Comparison of ENCODE assay signal across 8 cellular contexts in genomic region chr1:218164930-218165686, GRCh38.
DNase-seq lines count a peak whose midpoint lies in the region; ATAC-seq lines count a peak whose summit lies in the region.

No MANE protein-coding gene starts in this region.

- ATAC-seq in HG02759 (IDR thresholded peaks at IDR 0.05; ENCODE audit: unreplicated experiment): peak; percentile 70

- H3K9me3 ChIP-seq in effector memory CD4-positive, alpha-beta T cell (ENCODE audit: control insufficient read depth, low read length): no peaks in the 10 kb centered on the region
- H3K9me3 ChIP-seq in mesodermal cell (ENCODE audit: control insufficient read depth, low read length): no peaks in the 10 kb centered on the region

- no peak overlapping the region for H3K27ac ChIP-seq in effector memory CD4-positive, alpha-beta T cell (ENCODE audit: insufficient read depth, low read length, poor library complexity, severe bottlenecking)
- H3K27ac ChIP-seq in mesodermal cell (ENCODE audit: low read depth, low read length, severe bottlenecking): no peak overlapping the region

- no peaks in the 10 kb centered on the region for H3K36me3 ChIP-seq in effector memory CD4-positive, alpha-beta T cell (ENCODE audit: control insufficient read depth, insufficient read depth, low read length)
- H3K36me3 ChIP-seq in mesodermal cell (ENCODE audit: control insufficient read depth, insufficient read depth, low read length): no peaks in the 10 kb centered on the region

- H3K4me3 ChIP-seq in effector memory CD4-positive, alpha-beta T cell (ENCODE audit: insufficient read depth, low read depth, low read length, poor library complexity, severe bottlenecking): peak overlapping the region; percentile 55
- H3K4me3 ChIP-seq in mesodermal cell (ENCODE audit: extremely low read depth, insufficient read depth, low read length, poor library complexity, severe bottlenecking): peak overlapping the region; percentile 54

- 0% methylated on average over 54 to 63 of the region's 79 CpGs for WGBS in mesodermal cell (ENCODE audit: insufficient coverage in 2 of 2), 2 experiments

- H3K27me3 ChIP-seq in effector memory CD4-positive, alpha-beta T cell (replicated peaks; ENCODE audit: control insufficient read depth, insufficient read depth, low read length, poor library complexity, severe bottlenecking): peaks cover 17% of the 10 kb centered on the region

- DNase-seq in NCI-H146 (lab: John Stamatoyannopoulos, UW) (peak; percentile 40), NCI-H146 treated with DMSO at 0.1 percent for 48 hours (lab: John Stamatoyannopoulos, UW; ENCODE audit: unreplicated experiment) (no peak), RPMI7951 (ENCODE audit: low read depth) (peak; percentile 10), DMS114 treated with DMSO at 0.1 percent for 48 hours (lab: John Stamatoyannopoulos, UW; ENCODE audit: unreplicated experiment) (no peak), activated gamma-delta T cell treated with Interleukin-2 at 50 U/mL for 16 hours (no peak)
- no peak for DNase-seq in effector memory CD4-positive, alpha-beta T cell

- peaks cover 8% of the 10 kb centered on the region for H3K4me1 ChIP-seq in effector memory CD4-positive, alpha-beta T cell (ENCODE audit: control insufficient read depth, insufficient read depth, low read length, poor library complexity, severe bottlenecking)
- no peaks in the 10 kb centered on the region for H3K4me1 ChIP-seq in mesodermal cell (ENCODE audit: control insufficient read depth, insufficient read depth, low read length, poor library complexity, severe bottlenecking)

Comparison
In these comparisons a context has a peak if more than half of its experiments do, and no peak if none do; other contexts are left out.
1. DNase-seq: peak in NCI-H146 (single experiment) and RPMI7951 (single experiment); none in NCI-H146 treated with DMSO at 0.1 percent for 48 hours (single experiment), effector memory CD4-positive, alpha-beta T cell (0 of 3), DMS114 treated with DMSO at 0.1 percent for 48 hours (single experiment) and activated gamma-delta T cell treated with Interleukin-2 at 50 U/mL for 16 hours (single experiment).